Comparison of ENCODE assay signal across 8 cellular contexts in the genomic region with DNA sequence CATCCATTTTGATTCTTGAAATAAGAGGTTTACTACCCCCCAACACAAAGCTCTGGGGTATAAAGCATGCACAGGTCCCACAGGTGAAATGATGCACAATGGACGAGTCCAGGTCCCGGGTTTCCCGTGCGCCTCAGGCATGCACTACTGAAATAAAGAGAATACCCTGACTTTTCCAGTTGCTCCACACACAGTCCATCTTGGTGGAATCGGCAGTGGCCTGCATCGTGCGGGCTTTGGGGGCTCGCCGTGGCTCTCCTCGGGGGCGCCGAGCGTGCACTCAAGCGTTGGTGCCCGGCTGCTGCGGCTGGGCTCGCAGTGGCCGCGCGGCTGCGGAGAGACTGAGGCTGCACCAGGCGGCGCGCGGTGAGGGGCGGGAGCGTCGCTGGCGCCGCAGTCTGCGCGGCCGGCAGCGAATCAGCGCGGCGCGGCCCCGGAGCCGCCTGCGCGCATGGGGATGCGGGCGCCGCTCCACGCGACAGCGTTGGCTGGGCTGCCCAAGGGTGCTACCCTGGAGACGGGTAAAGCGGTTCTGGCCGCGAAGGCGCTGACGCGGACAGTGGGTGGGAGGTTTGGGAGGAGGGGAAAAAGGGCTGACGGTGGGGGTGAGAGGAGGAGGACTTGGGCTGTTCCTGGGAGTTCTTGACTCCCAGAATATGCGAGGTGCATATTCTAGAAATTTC. TPM values are rescaled to one million over a fixed set of nuclear protein-coding genes. Genes with fewer than 3 reads are reported as not detected.
DNase-seq lines count a peak whose midpoint lies in the region; ATAC-seq and TF ChIP-seq lines count a peak whose summit lies in the region.

No MANE protein-coding gene starts in this region.

- TF ChIP-seq CTCF in AG04449 (IDR thresholded peaks at IDR 0.05; ENCODE audit: insufficient read depth, low read length, missing control alignments) (no peak), kidney epithelial cell (IDR thresholded peaks at IDR 0.05; ENCODE audit: insufficient read depth, low read length, poor library complexity, severe bottlenecking) (no peak), type B pancreatic cell (conservative IDR thresholded peaks at IDR 0.05) (no peak)

- peak overlapping the region; percentile 83 for H3K4me3 Mint-ChIP-seq in type B pancreatic cell

- ATAC-seq in HG03097 (IDR thresholded peaks at IDR 0.05; ENCODE audit: low FRiP score, unreplicated experiment): no peak

- DNase-seq in AG04449 (ENCODE audit: low read depth, low spot score) (no peak), amniotic epithelial cell (ENCODE audit: low read depth) (peak; percentile 3), kidney epithelial cell (ENCODE audit: low read depth) (no peak), type B pancreatic cell (ENCODE audit: extremely low spot score, unreplicated experiment) (no peak), SKM-1 treated with dmso at 0.1 percent for 144 hours (lab: John Stamatoyannopoulos, UW; ENCODE audit: unreplicated experiment) (no peak), COLO829 (ENCODE audit: low spot score) (no peak)

- POLR2A ChIA-PET in AG04449 (lab: Yijun Ruan, JAX): no interaction called here

- no peaks in the 10 kb centered on the region for H3K36me3 ChIP-seq in kidney epithelial cell (ENCODE audit: control insufficient read depth, insufficient read depth, low read length)

- peaks cover 76% of the 10 kb centered on the region for H3K27me3 Mint-ChIP-seq in type B pancreatic cell

- H3K27me3 ChIP-seq in kidney epithelial cell (ENCODE audit: control insufficient read depth, insufficient read depth, low read length): peaks cover 8% of the 10 kb centered on the region

- no peak overlapping the region for H3K27ac Mint-ChIP-seq in type B pancreatic cell

- CTCF ChIA-PET in AG04449 (lab: Yijun Ruan, JAX): no interaction called here

- H3K9me3 Mint-ChIP-seq in type B pancreatic cell: peaks cover 9% of the 10 kb centered on the region

- no peak for TF ChIP-seq EP300 in Ishikawa (IDR thresholded peaks at IDR 0.05; ENCODE audit: borderline replicate concordance)

- no peaks in the 10 kb centered on the region for H3K4me1 Mint-ChIP-seq in type B pancreatic cell (ENCODE audit: unreplicated experiment)

- peak overlapping the region; percentile 27; the same call in 1 of the 2 replicates for H3K4me3 ChIP-seq in AG04449 (ENCODE audit: low read depth, low read length)
- peak overlapping the region; percentile 19 for H3K4me3 ChIP-seq in kidney epithelial cell (ENCODE audit: low read depth, low read length)

- H3K36me3 Mint-ChIP-seq in type B pancreatic cell: no peaks in the 10 kb centered on the region

- no peak for TF ChIP-seq RAD21 in Ishikawa (IDR thresholded peaks at IDR 0.05; ENCODE audit: low read depth)

TF ChIP-seq in Ishikawa, 13 proteins besides CTCF, POLR2A, EP300 and RAD21:
- no peak for TF ChIP-seq FOXM1 (IDR thresholded peaks at IDR 0.05; ENCODE audit: borderline replicate concordance, low read depth)
- TF ChIP-seq YY1 (IDR thresholded peaks at IDR 0.05; ENCODE audit: low read depth): no peak
- no peak for TF ChIP-seq TCF12 (IDR thresholded peaks at IDR 0.05; ENCODE audit: low read depth)
- TF ChIP-seq, protein P1, sequence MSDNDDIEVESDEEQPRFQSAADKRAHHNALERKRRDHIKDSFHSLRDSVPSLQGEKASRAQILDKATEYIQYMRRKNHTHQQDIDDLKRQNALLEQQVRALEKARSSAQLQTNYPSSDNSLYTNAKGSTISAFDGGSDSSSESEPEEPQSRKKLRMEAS (IDR thresholded peaks at IDR 0.05): peak; percentile 56; the same call in 1 of the 2 replicates

RNA-seq across cellular contexts. Expression of a gene that starts 53.8 kb away (rescaled TPM):
- total RNA-seq in kidney epithelial cell: not detected in 2 replicates
- 0.39 TPM in 1 of 2 replicates, not detected in the other for total RNA-seq in type B pancreatic cell (ENCODE audit: low replicate concordance)
